ENCODE assay signal across 1 cellular context in genomic region chr15:76345880-76346665, GRCh38.
A peak's percentile ranks its signal among the peaks of the same experiment; 100 is the strongest.
TF ChIP-seq lines count a peak whose summit lies in the region.

No MANE protein-coding gene starts in this region.

TF ChIP-seq in HepG2, 621 proteins besides CTCF, POLR2A, EP300 and RAD21 (continued from another document and continues in another):
- TF ChIP-seq ZNF281 (CRISPR knock-in tag; IDR thresholded peaks at IDR 0.05; ENCODE audit: borderline replicate concordance) = peak; percentile 70; the same call in 1 of the 2 replicates
- 0 out of 2 replicates have a peak, but pooled peaks have one; percentile 24 for TF ChIP-seq ZNF343 (CRISPR knock-in tag; IDR thresholded peaks at IDR 0.05)
- TF ChIP-seq ZNF720 (CRISPR knock-in tag; IDR thresholded peaks at IDR 0.05) = no peak
- peak; percentile 84 for TF ChIP-seq UBTF (CRISPR knock-in tag; IDR thresholded peaks at IDR 0.05)
- TF ChIP-seq SALL1 (CRISPR knock-in tag; IDR thresholded peaks at IDR 0.05) = no peak
- TF ChIP-seq ERF (CRISPR knock-in tag; IDR thresholded peaks at IDR 0.05) = peak; percentile 26; the same call in 1 of the 2 replicates
- no peak for TF ChIP-seq LCORL (IDR thresholded peaks at IDR 0.05)
- TF ChIP-seq LCORL (CRISPR knock-in tag; IDR thresholded peaks at IDR 0.05) = no peak
- TF ChIP-seq KMT2B (CRISPR knock-in tag; IDR thresholded peaks at IDR 0.05) = 0 out of 2 replicates have a peak, but pooled peaks have one; percentile 49
- peak; percentile 17; the same call in 1 of the 2 replicates for TF ChIP-seq ZNF563 (CRISPR knock-in tag; IDR thresholded peaks at IDR 0.05)
- no peak for TF ChIP-seq PHB2 (IDR thresholded peaks at IDR 0.05; ENCODE audit: partially characterized antibody)
- no peak for TF ChIP-seq TEF (CRISPR knock-in tag; IDR thresholded peaks at IDR 0.05)
- TF ChIP-seq SKI (IDR thresholded peaks at IDR 0.05; ENCODE audit: partially characterized antibody) = no peak
- TF ChIP-seq MED13 (CRISPR knock-in tag; IDR thresholded peaks at IDR 0.05) = peak; percentile 54; the same call in 1 of the 2 replicates
- no peak for TF ChIP-seq ZSCAN30 (CRISPR knock-in tag; IDR thresholded peaks at IDR 0.05)
- TF ChIP-seq BRF2 (CRISPR knock-in tag; IDR thresholded peaks at IDR 0.05) = 0 out of 2 replicates have a peak, but pooled peaks have one; percentile 13
- TF ChIP-seq MIER2 (CRISPR knock-in tag; IDR thresholded peaks at IDR 0.05) = no peak
- TF ChIP-seq ARID5B (CRISPR knock-in tag; IDR thresholded peaks at IDR 0.05) = peak; percentile 7; the same call in 1 of the 2 replicates
- TF ChIP-seq RCOR2 (CRISPR knock-in tag; IDR thresholded peaks at IDR 0.05) = no peak
- no peak for TF ChIP-seq TMF1 (CRISPR knock-in tag; IDR thresholded peaks at IDR 0.05; ENCODE audit: low read depth)
- TF ChIP-seq ISX (CRISPR knock-in tag; conservative IDR thresholded peaks at IDR 0.05) = no peak
- no peak for TF ChIP-seq PITX1 (CRISPR knock-in tag; IDR thresholded peaks at IDR 0.05)
- no peak for TF ChIP-seq SRSF4 (IDR thresholded peaks at IDR 0.05; ENCODE audit: low read depth, low read length, poor library complexity, severe bottlenecking)
- no peak for TF ChIP-seq CHCHD3 (CRISPR knock-in tag; IDR thresholded peaks at IDR 0.05)
- TF ChIP-seq ZNF790 (CRISPR knock-in tag; IDR thresholded peaks at IDR 0.05; ENCODE audit: borderline replicate concordance) = no peak
- no peak for TF ChIP-seq RBM22 (optimal IDR thresholded peaks at IDR 0.05; ENCODE audit: low read length)
- TF ChIP-seq ZBTB7B (CRISPR knock-in tag; IDR thresholded peaks at IDR 0.05) = peak; percentile 80; the same call in 1 of the 2 replicates
- no peak for TF ChIP-seq RFX5 (IDR thresholded peaks at IDR 0.05; ENCODE audit: low read depth, low read length)
- no peak for TF ChIP-seq ZSCAN5A (CRISPR knock-in tag; IDR thresholded peaks at IDR 0.05; ENCODE audit: borderline replicate concordance)
- no peak for TF ChIP-seq ZFP1 (CRISPR knock-in tag; IDR thresholded peaks at IDR 0.05)
- peak; percentile 53; the same call in 1 of the 2 replicates for TF ChIP-seq RFXAP (CRISPR knock-in tag; IDR thresholded peaks at IDR 0.05; ENCODE audit: borderline replicate concordance)
- TF ChIP-seq ARID2 (CRISPR knock-in tag; IDR thresholded peaks at IDR 0.05; ENCODE audit: borderline replicate concordance) = no peak
- no peak for TF ChIP-seq PBX2 (CRISPR knock-in tag; IDR thresholded peaks at IDR 0.05)
- TF ChIP-seq ZFP37 (CRISPR knock-in tag; IDR thresholded peaks at IDR 0.05; ENCODE audit: borderline replicate concordance) = no peak; the same call in 1 of the 2 replicates
- no peak for TF ChIP-seq CENPBD1 (CRISPR knock-in tag; IDR thresholded peaks at IDR 0.05; ENCODE audit: borderline replicate concordance, low read depth)
- TF ChIP-seq ZBTB40 (IDR thresholded peaks at IDR 0.05) = no peak
- TF ChIP-seq ZBTB40 (CRISPR knock-in tag; IDR thresholded peaks at IDR 0.05) = no peak
